Comparison of ENCODE assay signal across 7 cellular contexts in the genomic region with DNA sequence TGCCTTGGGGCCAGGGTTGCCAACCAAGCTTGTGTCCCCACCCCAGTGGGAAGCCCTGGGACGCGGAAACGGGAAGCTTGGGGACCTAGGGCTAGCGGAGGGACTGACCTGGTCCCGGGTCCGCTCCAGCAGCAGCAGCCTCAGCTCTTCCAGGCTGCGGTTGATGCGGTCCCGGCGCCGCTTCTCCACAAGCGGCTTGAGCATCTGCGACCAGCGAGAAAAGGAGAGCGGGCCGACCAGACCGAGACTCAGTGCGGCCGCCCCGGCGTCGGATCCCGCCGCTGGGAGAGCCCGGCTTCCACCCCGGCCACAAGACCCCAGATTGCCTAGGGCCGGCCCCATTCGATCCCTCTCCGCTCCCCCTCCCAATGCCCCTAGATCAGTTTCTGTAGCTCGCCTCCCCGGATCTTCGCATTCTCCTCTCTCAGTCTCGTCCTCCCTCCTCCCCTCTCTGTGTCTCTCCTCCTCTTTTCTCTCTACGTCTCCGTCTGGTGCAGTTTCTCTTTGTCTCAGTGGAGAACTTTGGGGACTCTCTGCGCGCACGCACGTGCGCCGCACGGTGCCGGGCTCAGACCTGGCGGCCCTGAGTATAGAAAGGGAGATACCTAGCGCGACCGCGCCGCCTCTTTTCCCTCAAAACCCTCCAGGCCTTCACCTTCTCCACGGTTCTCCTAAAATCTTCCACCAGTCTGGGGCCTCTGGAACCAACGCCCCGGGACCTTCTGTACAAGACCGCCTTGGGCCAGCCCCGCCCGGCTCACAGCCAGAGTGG. TPM values are rescaled to one million over a fixed set of nuclear protein-coding genes. Genes with fewer than 3 reads are reported as not detected.
A peak's percentile ranks its signal among the peaks of the same experiment; 100 is the strongest.
DNase-seq lines count a peak whose midpoint lies in the region; ATAC-seq and TF ChIP-seq lines count a peak whose summit lies in the region.
"Had no signal": no experiment of that assay in that cellular context is flagged by ENCODE, and none has a peak within 500 bp of the region (broad histone marks: within the 10 kb centered on the region; RNA-seq: fewer than 3 reads in every experiment).

No MANE protein-coding gene starts in this region.

- H3K4me1 ChIP-seq in heart left ventricle: peaks cover 7 to 83% (median 61%) of the 10 kb centered on the region in 12 donors

- H3K4me3 ChIP-seq in heart left ventricle (peak overlapping the region; percentile 34 to 79 (median 66)), choroid plexus epithelial cell (ENCODE audit: low read depth, low read length) (peak overlapping the region; percentile 58)

- H3K9me3 ChIP-seq in heart left ventricle: no peaks in the 10 kb centered on the region

- DNase-seq in heart left ventricle (peak in 1 of 5 donors; percentile 23), left cardiac atrium (no peak), choroid plexus epithelial cell (ENCODE audit: low read depth) (no peak), retina (peak; percentile 69), NCI-H524 (lab: John Stamatoyannopoulos, UW) (no peak), H4 (ENCODE audit: low spot score) (no peak)

- TF ChIP-seq CTCF in heart left ventricle (IDR thresholded peaks at IDR 0.05) (no peak), choroid plexus epithelial cell (conservative IDR thresholded peaks at IDR 0.05; ENCODE audit: low read depth, low read length) (no peak)

- peaks cover 0 to 51% (median 0%) of the 10 kb centered on the region in 9 donors for H3K27me3 ChIP-seq in heart left ventricle

- ATAC-seq in heart left ventricle (no peak), left cardiac atrium (no peak)

- no peaks in the 10 kb centered on the region for H3K36me3 ChIP-seq in heart left ventricle

- peak overlapping the region in 4 of 12 donors; percentile 10 to 49 (median 27) for H3K27ac ChIP-seq in heart left ventricle

- no peak for TF ChIP-seq POLR2A in heart left ventricle (IDR thresholded peaks at IDR 0.05)

- WGBS in heart left ventricle, 4 donors: 0 to 2% (median 1%) methylated on average over 44 to 55 of the region's 55 CpGs

- intact Hi-C loops in heart left ventricle (cut with DNase I): loop anchor here in 9 of 10 donors (2.0 to 10.0 kb wide), 8 partner anchors 34 to 172 kb away; a partner anchor contains a TSS
- intact Hi-C loops in left cardiac atrium (cut with DNase I): loop anchor here (5.0 kb wide), 2 partner anchors 34 to 104 kb away; no protein-coding TSS in a partner anchor

RNA-seq across cellular contexts. Expression of a gene that starts 0.8 kb away (rescaled TPM):
- total RNA-seq in heart left ventricle (under 1 TPM in 4 of 9 donors, not detected in 5; 0.17 to 0.76 (median 0.44) TPM), left cardiac atrium (under 1 TPM; 0.38 to 0.47 TPM)
- under 1 TPM; 0.23 to 0.40 TPM for polyA plus RNA-seq in heart left ventricle
- 0.14 TPM in 1 of 2 replicates, not detected in the other for total RNA-seq in H4 (2014; rRNA removed; shearing (Covaris generic))

RNA-seq across cellular contexts. Expression of a gene that starts 4.8 kb away (rescaled TPM):
- total RNA-seq in heart left ventricle: not detected
- polyA plus RNA-seq in heart left ventricle: under 1 TPM in 1 of 2 donors, not detected in 1; 0.12 TPM
- total RNA-seq in left cardiac atrium: not detected
- not detected in 2 replicates for total RNA-seq in H4 (2014; rRNA removed; shearing (Covaris generic))
- total RNA-seq: pulmonary artery endothelial cell had no signal

RNA-seq across cellular contexts. Expression of a gene that starts 29.1 kb away (rescaled TPM):
- total RNA-seq in heart left ventricle (100 to 1,000 TPM in 3 of 9 donors, 10 to 100 TPM in 6; 40.2 to 132 (median 86.3) TPM), left cardiac atrium (100 to 1,000 TPM; 125 to 134 TPM)
- polyA plus RNA-seq in heart left ventricle: 100 to 1,000 TPM in 1 of 2 donors, 10 to 100 TPM in 1; 96.2 to 164 TPM
- total RNA-seq in H4 (2014; rRNA removed; shearing (Covaris generic)): 4.4 and 4.6 TPM in 2 replicates

RNA-seq across cellular contexts. Expression of a gene that starts 35.6 kb away (rescaled TPM):
- total RNA-seq in heart left ventricle (not detected), left cardiac atrium (not detected)
- polyA plus RNA-seq in heart left ventricle: not detected
- total RNA-seq in H4 (2014; rRNA removed; shearing (Covaris generic)): not detected in 2 replicates
- total RNA-seq: pulmonary artery endothelial cell had no signal

RNA-seq across cellular contexts. Expression of a gene that starts 39.6 kb away (rescaled TPM):
- 10 to 100 TPM; 21.5 to 67.2 (median 51.1) TPM for total RNA-seq in heart left ventricle
- polyA plus RNA-seq in heart left ventricle: 10 to 100 TPM; 49.0 to 50.6 TPM
- total RNA-seq in left cardiac atrium: 10 to 100 TPM; 59.1 to 72.3 TPM
- total RNA-seq in H4 (2014; rRNA removed; shearing (Covaris generic)): 0.64 TPM in 2 replicates
